Comparison of ENCODE assay signal across 11 cellular contexts in the genomic region with DNA sequence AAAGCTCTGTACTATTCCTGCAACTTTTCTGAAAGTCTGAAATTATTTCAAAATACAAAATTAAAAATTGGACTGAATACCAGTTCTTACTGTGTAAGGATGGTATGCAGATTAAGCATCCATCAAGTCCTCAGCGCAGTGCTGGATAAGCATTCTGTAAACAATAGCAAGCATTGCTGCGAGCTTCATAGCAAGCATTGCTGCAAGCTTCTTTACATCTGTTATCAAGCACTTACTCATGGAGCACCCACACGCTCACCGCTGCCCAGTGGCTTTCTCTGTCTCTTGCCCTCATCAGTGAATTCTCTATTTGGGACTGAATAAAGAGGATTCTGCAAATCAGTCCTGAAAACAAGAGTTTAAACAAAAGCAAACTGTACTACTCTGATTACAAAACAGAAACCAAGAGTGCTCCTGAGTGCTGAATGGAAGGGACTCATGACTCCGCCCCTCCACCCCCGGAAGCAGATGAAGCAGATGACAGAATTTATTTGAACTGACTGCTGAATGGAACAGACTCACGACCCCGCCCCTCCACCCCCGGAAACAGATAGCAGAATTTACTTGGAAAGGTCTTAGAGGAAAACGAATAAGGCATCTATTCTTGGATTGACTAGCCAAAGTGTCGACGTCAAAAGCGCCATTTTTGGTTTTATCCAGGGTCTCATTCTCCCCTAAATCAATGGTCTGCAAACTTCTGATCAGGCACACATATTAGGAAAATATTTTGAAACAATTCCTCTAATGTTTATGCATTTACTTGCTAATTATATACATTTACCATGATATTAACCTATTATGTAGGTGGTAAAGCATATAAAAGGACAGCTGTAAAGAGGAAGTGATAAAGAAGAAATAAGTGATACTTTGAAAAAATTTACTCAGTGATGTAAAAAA. TPM values are rescaled to one million over a fixed set of nuclear protein-coding genes. Genes with fewer than 3 reads are reported as not detected.
A peak's percentile ranks its signal among the peaks of the same experiment; 100 is the strongest.
DNase-seq lines count a peak whose midpoint lies in the region; ATAC-seq and TF ChIP-seq lines count a peak whose summit lies in the region.
"Had no signal": no experiment of that assay in that cellular context is flagged by ENCODE, and none has a peak within 500 bp of the region (broad histone marks: within the 10 kb centered on the region; RNA-seq: fewer than 3 reads in every experiment).

No MANE protein-coding gene starts in this region.

- no peak for ATAC-seq in GM18867 (IDR thresholded peaks at IDR 0.05; ENCODE audit: unreplicated experiment)

- TF ChIP-seq CTCF in GM10266 (IDR thresholded peaks at IDR 0.05; ENCODE audit: control insufficient read depth, insufficient read depth, low read depth, missing control alignments): no peak

- DNase-seq in A172 (ENCODE audit: low spot score) (peak; percentile 75), Daoy (ENCODE audit: low read depth) (peak; percentile 10), RPMI8226 (peak; percentile 12), globus pallidus (ENCODE audit: low spot score) (peak; percentile 30), GM10266 (ENCODE audit: extremely low spot score) (no peak), NCI-H1930 (lab: John Stamatoyannopoulos, UW) (no peak)
- no peak for DNase-seq in NK-92 treated with Interleukin-12 subunit alpha and Interleukin-12 subunit beta, amount 100 ng/mL, for 24 hours (lab: John Stamatoyannopoulos, UW)
- DNase-seq: activated CD4-positive, CD25-positive, alpha-beta regulatory T cell treated with anti-CD3 and anti-CD28 coated beads, Interleukin-2, amount 50 U/mL, for 72 hours; NCI-H1092 treated with DMSO at 0.1 percent for 48 hours; stimulated activated CD4-positive, alpha-beta T cell treated with anti-CD3 and anti-CD28 coated beads, Interleukin-4, amount 100 ng/mL, for 4 hours had no signal

RNA-seq across cellular contexts. Expression of a gene that starts 22.1 kb away (rescaled TPM):
- 0.47 TPM in 1 of 2 replicates, not detected in the other for total RNA-seq in A172 (2014; rRNA removed; shearing (Covaris generic))
- total RNA-seq in Daoy (2014; rRNA removed; shearing (Covaris generic)): 1.7 and 3.8 TPM in 2 replicates

Comparison
In these comparisons a context has a peak if more than half of its experiments do, and no peak if none do; other contexts are left out.
1. DNase-seq: peak in A172 (single experiment), Daoy (single experiment), RPMI8226 (single experiment) and globus pallidus (single experiment); none in GM10266 (single experiment), NCI-H1930 (0 of 2) and NK-92 treated with Interleukin-12 subunit alpha and Interleukin-12 subunit beta, amount 100 ng/mL, for 24 hours (single experiment).